ENCODE assay signal across 1 cellular context in genomic region chr2:119837350-119837749, GRCh38.
TF ChIP-seq lines count a peak whose summit lies in the region.

No MANE protein-coding gene starts in this region.

TF ChIP-seq in HepG2, 621 proteins besides CTCF, POLR2A, EP300 and RAD21 (continued from another document and continues in another):
- peak; percentile 39 for TF ChIP-seq ZNF687 (CRISPR knock-in tag; IDR thresholded peaks at IDR 0.05)
- peak; percentile 30; the same call in 1 of the 2 replicates for TF ChIP-seq ZBTB38 (CRISPR knock-in tag; IDR thresholded peaks at IDR 0.05)
- TF ChIP-seq ZKSCAN5 (CRISPR knock-in tag; IDR thresholded peaks at IDR 0.05): peak; percentile 99
- TF ChIP-seq ZNF44 (CRISPR knock-in tag; IDR thresholded peaks at IDR 0.05): no peak
- TF ChIP-seq SALL2 (CRISPR knock-in tag; IDR thresholded peaks at IDR 0.05): no peak
- TF ChIP-seq THAP8 (CRISPR knock-in tag; IDR thresholded peaks at IDR 0.05; ENCODE audit: borderline replicate concordance): no peak
- TF ChIP-seq ZBTB10 (CRISPR knock-in tag; IDR thresholded peaks at IDR 0.05; ENCODE audit: borderline replicate concordance): no peak
- TF ChIP-seq SRSF4 (IDR thresholded peaks at IDR 0.05; ENCODE audit: low read depth, low read length, poor library complexity, severe bottlenecking): no peak
- 0 out of 2 replicates have a peak, but pooled peaks have one; percentile 14 for TF ChIP-seq SPEN (CRISPR knock-in tag; IDR thresholded peaks at IDR 0.05; ENCODE audit: low read depth)
- no peak for TF ChIP-seq CHCHD3 (CRISPR knock-in tag; IDR thresholded peaks at IDR 0.05)
- TF ChIP-seq THRA (CRISPR knock-in tag; IDR thresholded peaks at IDR 0.05; ENCODE audit: borderline replicate concordance): no peak
- TF ChIP-seq FOXP4 (CRISPR knock-in tag; IDR thresholded peaks at IDR 0.05): 0 out of 2 replicates have a peak, but pooled peaks have one; percentile 38
- no peak for TF ChIP-seq HES4 (CRISPR knock-in tag; IDR thresholded peaks at IDR 0.05; ENCODE audit: borderline replicate concordance)
- no peak for TF ChIP-seq DNMT1 (CRISPR knock-in tag; IDR thresholded peaks at IDR 0.05)
- TF ChIP-seq IKZF5 (CRISPR knock-in tag; IDR thresholded peaks at IDR 0.05): no peak
- no peak for TF ChIP-seq ZNF263 (CRISPR knock-in tag; IDR thresholded peaks at IDR 0.05)
- TF ChIP-seq MED13 (CRISPR knock-in tag; IDR thresholded peaks at IDR 0.05): no peak
- TF ChIP-seq ZNF577 (CRISPR knock-in tag; IDR thresholded peaks at IDR 0.05; ENCODE audit: borderline replicate concordance, low read depth): no peak
- TF ChIP-seq RFX5 (IDR thresholded peaks at IDR 0.05; ENCODE audit: low read depth, low read length): no peak
- 0 out of 2 replicates have a peak, but pooled peaks have one; percentile 14 for TF ChIP-seq FOXM1 (CRISPR knock-in tag; IDR thresholded peaks at IDR 0.05)
- no peak for TF ChIP-seq HIVEP1 (CRISPR knock-in tag; IDR thresholded peaks at IDR 0.05)
- no peak for TF ChIP-seq NFIB (CRISPR knock-in tag; IDR thresholded peaks at IDR 0.05; ENCODE audit: borderline replicate concordance)
- no peak for TF ChIP-seq RARA (CRISPR knock-in tag; IDR thresholded peaks at IDR 0.05)
- TF ChIP-seq ZNF501 (CRISPR knock-in tag; IDR thresholded peaks at IDR 0.05): peak; percentile 54; the same call in 1 of the 2 replicates
- TF ChIP-seq SETDB1 (CRISPR knock-in tag; IDR thresholded peaks at IDR 0.05; ENCODE audit: borderline replicate concordance): no peak
- TF ChIP-seq KDM2A (CRISPR knock-in tag; IDR thresholded peaks at IDR 0.05; ENCODE audit: borderline replicate concordance, low read depth): no peak
- no peak for TF ChIP-seq CBX1 (IDR thresholded peaks at IDR 0.05; ENCODE audit: low read depth)
- no peak for TF ChIP-seq ATM (IDR thresholded peaks at IDR 0.05; ENCODE audit: borderline replicate concordance)
- no peak for TF ChIP-seq SATB2 (CRISPR knock-in tag; IDR thresholded peaks at IDR 0.05)
- no peak for TF ChIP-seq ZFAT (CRISPR knock-in tag; conservative IDR thresholded peaks at IDR 0.05)
- no peak for TF ChIP-seq ZNF607 (CRISPR knock-in tag; IDR thresholded peaks at IDR 0.05; ENCODE audit: borderline replicate concordance)
- TF ChIP-seq ZNF552 (CRISPR knock-in tag; IDR thresholded peaks at IDR 0.05; ENCODE audit: borderline replicate concordance): no peak
- no peak for TF ChIP-seq KLF12 (CRISPR knock-in tag; IDR thresholded peaks at IDR 0.05; ENCODE audit: borderline replicate concordance)
- TF ChIP-seq HDAC6 (IDR thresholded peaks at IDR 0.05; ENCODE audit: low read depth, low read length): no peak
- TF ChIP-seq ZNF451 (CRISPR knock-in tag; IDR thresholded peaks at IDR 0.05): no peak
- TF ChIP-seq GPN1 (CRISPR knock-in tag; IDR thresholded peaks at IDR 0.05; ENCODE audit: borderline replicate concordance): no peak
- no peak for TF ChIP-seq CHD4 (IDR thresholded peaks at IDR 0.05; ENCODE audit: borderline replicate concordance, low read length)
- no peak for TF ChIP-seq AGO1 (IDR thresholded peaks at IDR 0.05; ENCODE audit: low read depth, low read length, poor library complexity, severe bottlenecking)
- no peak for TF ChIP-seq GLI4 (CRISPR knock-in tag; IDR thresholded peaks at IDR 0.05; ENCODE audit: borderline replicate concordance)
- TF ChIP-seq ZSCAN5A (CRISPR knock-in tag; IDR thresholded peaks at IDR 0.05; ENCODE audit: borderline replicate concordance): no peak
- TF ChIP-seq MAZ (IDR thresholded peaks at IDR 0.05; ENCODE audit: borderline replicate concordance, low read depth, low read length): no peak
- TF ChIP-seq MAZ (CRISPR knock-in tag; IDR thresholded peaks at IDR 0.05; ENCODE audit: low read depth): no peak
- TF ChIP-seq ZNF75D (CRISPR knock-in tag; IDR thresholded peaks at IDR 0.05; ENCODE audit: borderline replicate concordance): no peak
- TF ChIP-seq HOXA5 (CRISPR knock-in tag; IDR thresholded peaks at IDR 0.05): no peak
- no peak for TF ChIP-seq ZNF749 (CRISPR knock-in tag; IDR thresholded peaks at IDR 0.05; ENCODE audit: borderline replicate concordance)
- TF ChIP-seq ZGPAT (CRISPR knock-in tag; IDR thresholded peaks at IDR 0.05): no peak
- no peak for TF ChIP-seq KMT2B (CRISPR knock-in tag; IDR thresholded peaks at IDR 0.05)
- no peak for TF ChIP-seq MNT (IDR thresholded peaks at IDR 0.05)
- no peak for TF ChIP-seq ZNF891 (CRISPR knock-in tag; IDR thresholded peaks at IDR 0.05)
- TF ChIP-seq ZNF704 (CRISPR knock-in tag; IDR thresholded peaks at IDR 0.05; ENCODE audit: borderline replicate concordance): no peak
- TF ChIP-seq ZNF816 (CRISPR knock-in tag; IDR thresholded peaks at IDR 0.05; ENCODE audit: borderline replicate concordance): no peak
- no peak for TF ChIP-seq MXD4 (CRISPR knock-in tag; IDR thresholded peaks at IDR 0.05)
- TF ChIP-seq ATF7-NPFF (CRISPR knock-in tag; IDR thresholded peaks at IDR 0.05; ENCODE audit: low read depth): no peak
